ENCODE assay signal across 11 cellular contexts in genomic region chr15:90685688-90686434, GRCh38. TPM values are rescaled to one million over a fixed set of nuclear protein-coding genes. Genes with fewer than 3 reads are reported as not detected.
A peak's percentile ranks its signal among the peaks of the same experiment; 100 is the strongest.
DNase-seq lines count a peak whose midpoint lies in the region; ATAC-seq, FAIRE-seq and TF ChIP-seq lines count a peak whose summit lies in the region.
"Had no signal": no experiment of that assay in that cellular context is flagged by ENCODE, and none has a peak within 500 bp of the region (broad histone marks: within the 10 kb centered on the region; RNA-seq: fewer than 3 reads in every experiment).

No MANE protein-coding gene starts in this region.

- peak; percentile 63 for FAIRE-seq in K562 (lab: Jason Lieb, UNC)
- FAIRE-seq: islet of Langerhans had no signal

- no peaks in the 10 kb centered on the region; the same call in 1 of the 2 replicates for H3K9me3 ChIP-seq in K562 (replicated peaks; ENCODE audit: control insufficient read depth, insufficient read depth, low read depth, low read length)

- no TSS peak for BruUV-seq in K562 (replicated peaks; lab: Mats Ljungman, UMichigan)

- H3K9ac ChIP-seq in KMS-11 (peak overlapping the region; percentile 61; the same call in 1 of the 2 replicates), K562 (ENCODE audit: insufficient read depth in 1 of 2, low read depth in 2 of 2, low read length in 2 of 2) (no peak overlapping the region)

- DNase-seq in K562 (ENCODE audit: extremely low read depth in 1 of 4, low spot score in 3 of 4) (peak in 1 of 4 experiments; percentile 40), NCI-H524 (lab: John Stamatoyannopoulos, UW) (no peak), GM13977 (ENCODE audit: low spot score) (no peak), GM19238 (ENCODE audit: insufficient read length, low spot score) (no peak)
- DNase-seq in stimulated activated CD4-positive, alpha-beta T cell treated with anti-CD3 and anti-CD28 coated beads, Interleukin-4, amount 100 ng/mL, for 4 hours: no peak
- DNase-seq: dermis blood vessel endothelial cell, MG63 had no signal

- H3K36me3 ChIP-seq in KMS-11 (ENCODE audit: insufficient read depth) (no peaks in the 10 kb centered on the region), K562 (ENCODE audit: control insufficient read depth, insufficient read depth, low read length) (no peaks in the 10 kb centered on the region; the same call in 2 of the 3 replicates)

- no peak for TF ChIP-seq POLR2A in K562 (conservative IDR thresholded peaks at IDR 0.05)

- no peak overlapping the region for H3K4me3 ChIP-seq in KMS-11 (IDR thresholded peaks at IDR 0.05; ENCODE audit: insufficient read depth, low read depth, low read length)
- no peak overlapping the region for H3K4me3 ChIP-seq in K562
- H3K4me3 ChIP-seq: MG63 had no signal

- peak overlapping the region; percentile 67 for H3K4me2 ChIP-seq in KMS-11
- H3K4me2 ChIP-seq in K562 (ENCODE audit: insufficient read depth, low read length): no peak overlapping the region

- H3K4me1 ChIP-seq in KMS-11 (ENCODE audit: low read depth, poor library complexity, severe bottlenecking) (peaks cover 47% of the 10 kb centered on the region), K562 (replicated peaks in 1 of 2; ENCODE audit: control insufficient read depth in 2 of 2, insufficient read depth in 2 of 2, low read length in 2 of 2) (peaks cover 4 to 21% of the 10 kb centered on the region in 2 experiments; a peak in 4 of 5 replicates)

- H2AFZ ChIP-seq in KMS-11 (ENCODE audit: low read depth) (peak overlapping the region; percentile 54), K562 (ENCODE audit: low read depth, low read length) (peak overlapping the region; percentile 73)

- POLR2A ChIA-PET in K562 (lab: Yijun Ruan, JAX): interaction anchor here (0.5 to 1.0 kb wide), 4 partner anchors 9 to 19 kb away, joined by 3 to 4 read pairs (median 3); no protein-coding TSS in a partner anchor

- CTCF ChIA-PET in K562 (lab: Yijun Ruan, JAX; ENCODE audit: low intra/inter-chr PET ratio): no interaction called here

- H3K27me3 ChIP-seq in KMS-11 (ENCODE audit: insufficient read depth, low read depth) (no peaks in the 10 kb centered on the region), K562 (ENCODE audit: control insufficient read depth in 2 of 2, insufficient read depth in 2 of 2, low read length in 2 of 2) (no peaks in the 10 kb centered on the region)
- H3K27me3 ChIP-seq: MG63 had no signal

- in situ Hi-C loops in K562 (cut with MboI): no loop called here
- in situ Hi-C loops in GM13977 (cut with MboI; ENCODE audit: low pct_unique_long_range_greater_than_20kb, low sequenced_read_pairs, unreplicated experiment): no loop called here

- H3K27ac ChIP-seq in KMS-11 (peak overlapping the region; percentile 90), K562 (ENCODE audit: extremely low read depth, low read depth, low read length) (peak overlapping the region; percentile 49; the same call in 2 of the 3 replicates)

- intact Hi-C loops in K562 (cut with micrococcal nuclease): no loop called here

- no peak for TF ChIP-seq EP300 in K562 (IDR thresholded peaks at IDR 0.05; ENCODE audit: low read length)

- TF ChIP-seq CTCF in KMS-11 (conservative IDR thresholded peaks at IDR 0.05; ENCODE audit: low read depth, low read length) (no peak), K562 (IDR thresholded peaks at IDR 0.05 in 2 of 3, conservative IDR thresholded peaks at IDR 0.05 in 1 of 3; ENCODE audit: insufficient read depth in 2 of 3, low read depth in 1 of 3, low read length in 3 of 3) (no peak), GM13977 (IDR thresholded peaks at IDR 0.05; ENCODE audit: extremely low read depth, insufficient read depth, missing control alignments) (no peak)

- 40% methylated on average over 10 of the region's 10 CpGs for WGBS in K562 (ENCODE audit: insufficient coverage, low coverage, missing lambda C conversion rate)

- H4K20me1 ChIP-seq in KMS-11 (ENCODE audit: insufficient read depth) (no peaks in the 10 kb centered on the region), K562 (replicated peaks; ENCODE audit: control insufficient read depth, insufficient read depth, low read length) (no peaks in the 10 kb centered on the region)

- TF ChIP-seq RAD21 in K562 (CRISPR knock-in tag; conservative IDR thresholded peaks at IDR 0.05 in 1 of 2, IDR thresholded peaks at IDR 0.05 in 1 of 2): no peak

- H3K9me1 ChIP-seq in K562 (ENCODE audit: control insufficient read depth, insufficient read depth, low read length): no peaks in the 10 kb centered on the region

- H3K79me2 ChIP-seq in KMS-11 (ENCODE audit: insufficient read depth, low read depth) (no peaks in the 10 kb centered on the region), K562 (ENCODE audit: control insufficient read depth, insufficient read depth, low read length) (no peaks in the 10 kb centered on the region)

- peak; percentile 15 for ATAC-seq in GM18858 (IDR thresholded peaks at IDR 0.05; ENCODE audit: unreplicated experiment)
- peak; percentile 27 for ATAC-seq in GM21737 (IDR thresholded peaks at IDR 0.05; ENCODE audit: unreplicated experiment)
- peak; percentile 69 for ATAC-seq in K562

TF ChIP-seq in K562, 482 proteins besides CTCF, POLR2A, EP300 and RAD21 (continues in another document):
- TF ChIP-seq ZNF583 (CRISPR knock-in tag; IDR thresholded peaks at IDR 0.05): no peak
- TF ChIP-seq, protein P1, sequence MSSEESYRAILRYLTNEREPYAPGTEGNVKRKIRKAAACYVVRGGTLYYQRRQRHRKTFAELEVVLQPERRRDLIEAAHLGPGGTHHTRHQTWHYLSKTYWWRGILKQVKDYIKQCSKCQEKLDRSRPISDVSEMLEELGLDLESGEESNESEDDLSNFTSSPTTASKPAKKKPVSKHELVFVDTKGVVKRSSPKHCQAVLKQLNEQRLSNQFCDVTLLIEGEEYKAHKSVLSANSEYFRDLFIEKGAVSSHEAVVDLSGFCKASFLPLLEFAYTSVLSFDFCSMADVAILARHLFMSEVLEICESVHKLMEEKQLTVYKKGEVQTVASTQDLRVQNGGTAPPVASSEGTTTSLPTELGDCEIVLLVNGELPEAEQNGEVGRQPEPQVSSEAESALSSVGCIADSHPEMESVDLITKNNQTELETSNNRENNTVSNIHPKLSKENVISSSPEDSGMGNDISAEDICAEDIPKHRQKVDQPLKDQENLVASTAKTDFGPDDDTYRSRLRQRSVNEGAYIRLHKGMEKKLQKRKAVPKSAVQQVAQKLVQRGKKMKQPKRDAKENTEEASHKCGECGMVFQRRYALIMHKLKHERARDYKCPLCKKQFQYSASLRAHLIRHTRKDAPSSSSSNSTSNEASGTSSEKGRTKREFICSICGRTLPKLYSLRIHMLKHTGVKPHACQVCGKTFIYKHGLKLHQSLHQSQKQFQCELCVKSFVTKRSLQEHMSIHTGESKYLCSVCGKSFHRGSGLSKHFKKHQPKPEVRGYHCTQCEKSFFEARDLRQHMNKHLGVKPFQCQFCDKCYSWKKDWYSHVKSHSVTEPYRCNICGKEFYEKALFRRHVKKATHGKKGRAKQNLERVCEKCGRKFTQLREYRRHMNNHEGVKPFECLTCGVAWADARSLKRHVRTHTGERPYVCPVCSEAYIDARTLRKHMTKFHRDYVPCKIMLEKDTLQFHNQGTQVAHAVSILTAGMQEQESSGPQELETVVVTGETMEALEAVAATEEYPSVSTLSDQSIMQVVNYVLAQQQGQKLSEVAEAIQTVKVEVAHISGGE (CRISPR knock-in tag; IDR thresholded peaks at IDR 0.05): 0 out of 6 replicates have a peak, but pooled peaks of 1 of the 3 experiments have one; percentile 18
- no peak for TF ChIP-seq FOXK2 (conservative IDR thresholded peaks at IDR 0.05 in 1 of 2, IDR thresholded peaks at IDR 0.05 in 1 of 2; ENCODE audit: low read depth in 2 of 2)
- TF ChIP-seq, protein P2, sequence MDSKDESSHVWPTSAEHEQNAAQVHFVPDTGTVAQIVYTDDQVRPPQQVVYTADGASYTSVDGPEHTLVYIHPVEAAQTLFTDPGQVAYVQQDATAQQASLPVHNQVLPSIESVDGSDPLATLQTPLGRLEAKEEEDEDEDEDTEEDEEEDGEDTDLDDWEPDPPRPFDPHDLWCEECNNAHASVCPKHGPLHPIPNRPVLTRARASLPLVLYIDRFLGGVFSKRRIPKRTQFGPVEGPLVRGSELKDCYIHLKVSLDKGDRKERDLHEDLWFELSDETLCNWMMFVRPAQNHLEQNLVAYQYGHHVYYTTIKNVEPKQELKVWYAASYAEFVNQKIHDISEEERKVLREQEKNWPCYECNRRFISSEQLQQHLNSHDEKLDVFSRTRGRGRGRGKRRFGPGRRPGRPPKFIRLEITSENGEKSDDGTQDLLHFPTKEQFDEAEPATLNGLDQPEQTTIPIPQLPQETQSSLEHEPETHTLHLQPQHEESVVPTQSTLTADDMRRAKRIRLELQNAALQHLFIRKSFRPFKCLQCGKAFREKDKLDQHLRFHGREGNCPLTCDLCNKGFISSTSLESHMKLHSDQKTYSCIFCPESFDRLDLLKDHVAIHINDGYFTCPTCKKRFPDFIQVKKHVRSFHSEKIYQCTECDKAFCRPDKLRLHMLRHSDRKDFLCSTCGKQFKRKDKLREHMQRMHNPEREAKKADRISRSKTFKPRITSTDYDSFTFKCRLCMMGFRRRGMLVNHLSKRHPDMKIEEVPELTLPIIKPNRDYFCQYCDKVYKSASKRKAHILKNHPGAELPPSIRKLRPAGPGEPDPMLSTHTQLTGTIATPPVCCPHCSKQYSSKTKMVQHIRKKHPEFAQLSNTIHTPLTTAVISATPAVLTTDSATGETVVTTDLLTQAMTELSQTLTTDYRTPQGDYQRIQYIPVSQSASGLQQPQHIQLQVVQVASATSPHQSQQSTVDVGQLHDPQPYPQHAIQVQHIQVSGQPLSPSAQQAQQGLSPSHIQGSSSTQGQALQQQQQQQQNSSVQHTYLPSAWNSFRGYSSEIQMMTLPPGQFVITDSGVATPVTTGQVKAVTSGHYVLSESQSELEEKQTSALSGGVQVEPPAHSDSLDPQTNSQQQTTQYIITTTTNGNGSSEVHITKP (IDR thresholded peaks at IDR 0.05; ENCODE audit: partially characterized antibody): no peak

RNA-seq across cellular contexts. Expression of gene BLM, which starts 31.3 kb away (rescaled TPM):
- 33.0 and 98.2 TPM in 2 replicates for total RNA-seq in K562 (2011; cell fraction: chromatin; rRNA removed; ENCODE audit: low replicate concordance)
- total RNA-seq in K562 (2011; cell fraction: nucleolus; rRNA removed): 9.7 and 20.7 TPM in 2 replicates
- total RNA-seq in K562 (2011; cell fraction: nucleoplasm; rRNA removed): 25.2 and 32.3 TPM in 2 replicates
- total RNA-seq in K562 (2014; rRNA removed): 37.9 and 52.4 TPM in 2 replicates
- total RNA-seq in K562 (2014; rRNA removed; fragmentation: Illumina TruSeq; extraction: Trizol): 56.0 and 62.5 TPM in 2 replicates
- total RNA-seq in K562 (2015; rRNA removed; fragmentation: Illumina TruSeq; extraction: Trizol): 49.5 and 51.5 TPM in 2 replicates
- total RNA-seq in K562 (2021): 43.4 and 43.9 TPM in 2 replicates
- polyA plus RNA-seq in K562 (2011; rRNA removed): 36.5 and 45.5 TPM in 2 replicates
- 13.9 and 18.1 TPM in 2 replicates for polyA plus RNA-seq in K562 (2011; cell fraction: cytosol; rRNA removed)
- 47.2 and 66.0 TPM in 2 replicates for polyA plus RNA-seq in K562 (2011; cell fraction: nucleus; rRNA removed)
- 24.4 and 33.5 TPM in 2 replicates for polyA plus RNA-seq in K562 (2012)
- polyA plus RNA-seq in K562 (2014; fragmentation: Illumina TruSeq; extraction: Trizol): 28.0 and 41.6 TPM in 2 replicates
- 10 to 100 TPM; 21.0 to 29.7 TPM for polyA plus RNA-seq in K562 (2014; fragmentation: Nextera tagmentation; extraction: Ambion mirVana)
- 22.6 and 35.7 TPM in 2 replicates for polyA plus RNA-seq in K562 (2014; rRNA removed)
- polyA minus RNA-seq in K562 (2011; rRNA and poly(A)+ RNA removed): 76.2 and 80.4 TPM in 2 replicates
- 11.6 and 17.2 TPM in 2 replicates for polyA minus RNA-seq in K562 (2011; cell fraction: cytosol; rRNA and poly(A)+ RNA removed)
- 14.8 and 27.4 TPM in 2 replicates for polyA minus RNA-seq in K562 (2011; cell fraction: nucleus; rRNA and poly(A)+ RNA removed)

Comparison
In these comparisons a context has a peak if more than half of its experiments do, and no peak if none do; other contexts are left out.
1. ATAC-seq: peak in every context shown above with its lines; median percentile 69 in K562; 27 in GM21737; 15 in GM18858.